In genomic region chr4:47486306-47486705, GRCh38 we compare ENCODE assay signal across 9 cellular contexts. TPM values are rescaled to one million over a fixed set of nuclear protein-coding genes. Genes with fewer than 3 reads are reported as not detected.
DNase-seq lines count a peak whose midpoint lies in the region; ATAC-seq, FAIRE-seq and TF ChIP-seq lines count a peak whose summit lies in the region.
"Had no signal": no experiment of that assay in that cellular context is flagged by ENCODE, and none has a peak within 500 bp of the region (broad histone marks: within the 10 kb centered on the region; RNA-seq: fewer than 3 reads in every experiment).

No MANE protein-coding gene starts in this region.

- no peaks in the 10 kb centered on the region for H3K9me3 Mint-ChIP-seq in activated CD4-positive, alpha-beta T cell treated with anti-CD3 and anti-CD28 coated beads for 36 hours (ENCODE audit: low read depth)
- H3K9me3 Mint-ChIP-seq in astrocyte (ENCODE audit: unreplicated experiment), result peaks cover 4% of the 10 kb centered on the region

- no peaks in the 10 kb centered on the region for H3K27me3 ChIP-seq in astrocyte (ENCODE audit: insufficient read depth, low read length)
- no peaks in the 10 kb centered on the region for H3K27me3 ChIP-seq in liver (ENCODE audit: control insufficient read depth in 4 of 4, insufficient read depth in 4 of 4, low read length in 3 of 4)
- no peaks in the 10 kb centered on the region for H3K27me3 ChIP-seq in suprapubic skin

- peaks cover 34% of the 10 kb centered on the region for H3K4me1 Mint-ChIP-seq in activated CD4-positive, alpha-beta T cell treated with anti-CD3 and anti-CD28 coated beads for 36 hours
- H3K4me1 Mint-ChIP-seq in astrocyte (ENCODE audit: low read depth, unreplicated experiment), result peaks cover 18% of the 10 kb centered on the region

- peaks cover 10% of the 10 kb centered on the region for H3K4me1 ChIP-seq in astrocyte (ENCODE audit: insufficient read depth, low read length)
- H3K4me1 ChIP-seq in liver (ENCODE audit: control insufficient read depth in 4 of 4, insufficient read depth in 4 of 4, low read length in 3 of 4), result peaks cover 0 to 11% (median 3%) of the 10 kb centered on the region in 4 donors
- H3K4me1 ChIP-seq in suprapubic skin, result peaks cover 51% of the 10 kb centered on the region

- TF ChIP-seq POLR2A in suprapubic skin (IDR thresholded peaks at IDR 0.05), result no peak

- H3K9me3 ChIP-seq in astrocyte (ENCODE audit: insufficient read depth, low read depth, low read length), result peaks cover 2% of the 10 kb centered on the region
- H3K9me3 ChIP-seq in liver (ENCODE audit: control insufficient read depth in 4 of 4, low read length in 3 of 4), result no peaks in the 10 kb centered on the region
- H3K9me3 ChIP-seq in suprapubic skin, result no peaks in the 10 kb centered on the region

- POLR2A ChIA-PET in activated CD4-positive, alpha-beta T cell treated with anti-CD3 and anti-CD28 coated beads for 36 hours (lab: Charles Lee), result no interaction called here

- H3K27ac Mint-ChIP-seq in activated CD4-positive, alpha-beta T cell treated with anti-CD3 and anti-CD28 coated beads for 36 hours, result peak overlapping the region; percentile 82
- H3K27ac Mint-ChIP-seq in astrocyte (ENCODE audit: unreplicated experiment), result peak overlapping the region; percentile 94

- DNase-seq in activated CD4-positive, alpha-beta T cell treated with anti-CD3 and anti-CD28 coated beads for 36 hours, result no peak
- DNase-seq in activated CD4-positive, alpha-beta T cell treated with anti-CD3 and anti-CD28 coated beads, Interleukin-2, amount 50 U/mL, for 48 hours, result no peak
- DNase-seq in astrocyte (ENCODE audit: low read depth) (no peak), suprapubic skin (ENCODE audit: low spot score in 2 of 2) (no peak), NCI-H1092 treated with DMSO at 0.1 percent for 48 hours (lab: John Stamatoyannopoulos, UW) (no peak), NCI-H1436 (lab: John Stamatoyannopoulos, UW) (no peak)

- no peaks in the 10 kb centered on the region for H3K36me3 Mint-ChIP-seq in activated CD4-positive, alpha-beta T cell treated with anti-CD3 and anti-CD28 coated beads for 36 hours (ENCODE audit: low read depth)
- peaks cover 10% of the 10 kb centered on the region for H3K36me3 Mint-ChIP-seq in astrocyte (ENCODE audit: low read depth, unreplicated experiment)

- intact Hi-C loops in activated CD4-positive, alpha-beta T cell treated with anti-CD3 and anti-CD28 coated beads for 36 hours (cut with DNase I, micrococcal nuclease), result loop anchor here in 1 of 2 experiments (5.0 kb wide), 1 partner anchor 76 kb away; no protein-coding TSS in a partner anchor

- TF ChIP-seq RAD21 in liver (IDR thresholded peaks at IDR 0.05), result no peak

- TF ChIP-seq EP300 in suprapubic skin (IDR thresholded peaks at IDR 0.05), result no peak

- H3K4me3 Mint-ChIP-seq in activated CD4-positive, alpha-beta T cell treated with anti-CD3 and anti-CD28 coated beads for 36 hours, result peak overlapping the region; percentile 83
- peak overlapping the region; percentile 97 for H3K4me3 Mint-ChIP-seq in astrocyte (ENCODE audit: unreplicated experiment)

- peak overlapping the region; percentile 94 for H3K4me3 ChIP-seq in astrocyte (ENCODE audit: insufficient read depth, low read depth, low read length)
- H3K4me3 ChIP-seq in liver (ENCODE audit: low read depth in 1 of 3, low read length in 3 of 3), result peak overlapping the region; percentile 66 to 89 (median 81)
- H3K4me3 ChIP-seq in suprapubic skin, result peak overlapping the region; percentile 75

- H3K27ac ChIP-seq in astrocyte (ENCODE audit: low read depth, low read length) (peak overlapping the region; percentile 96), liver (ENCODE audit: low read depth in 1 of 2, low read length in 2 of 2) (no peak overlapping the region), suprapubic skin (peak overlapping the region; percentile 96)

- H3K36me3 ChIP-seq in astrocyte (ENCODE audit: insufficient read depth, low read length) (peaks cover 3% of the 10 kb centered on the region), liver (ENCODE audit: control insufficient read depth in 4 of 4, insufficient read depth in 3 of 4, low read depth in 1 of 4, low read length in 3 of 4) (no peaks in the 10 kb centered on the region), suprapubic skin (no peaks in the 10 kb centered on the region)

- 26% methylated on average over 6 of the region's 6 CpGs for WGBS in liver
- WGBS in suprapubic skin, result 18% methylated on average over 6 of the region's 6 CpGs

- FAIRE-seq in astrocyte (lab: Jason Lieb, UNC), result peak; percentile 76
- FAIRE-seq: colon had no signal

- CTCF ChIA-PET in activated CD4-positive, alpha-beta T cell treated with anti-CD3 and anti-CD28 coated beads for 36 hours (lab: Charles Lee), result interaction anchor here (2.6 to 3.7 kb wide), 2 partner anchors 23 to 80 kb away, joined by 8 to 18 read pairs; partner anchors contain the start of gene COMMD8

- no peaks in the 10 kb centered on the region for H3K27me3 Mint-ChIP-seq in activated CD4-positive, alpha-beta T cell treated with anti-CD3 and anti-CD28 coated beads for 36 hours
- no peaks in the 10 kb centered on the region for H3K27me3 Mint-ChIP-seq in astrocyte (ENCODE audit: low read depth, unreplicated experiment)

- no peak for TF ChIP-seq CTCF in astrocyte (IDR thresholded peaks at IDR 0.05; ENCODE audit: insufficient read depth, low read depth, low read length)
- no peak for TF ChIP-seq CTCF in liver (IDR thresholded peaks at IDR 0.05; ENCODE audit: low read depth, low read length, missing input control)
- no peak for TF ChIP-seq CTCF in suprapubic skin (IDR thresholded peaks at IDR 0.05)

- H3K4me2 ChIP-seq in astrocyte (ENCODE audit: low read length), result peak overlapping the region; percentile 95

- H3K9ac ChIP-seq in astrocyte (ENCODE audit: low read length) (peak overlapping the region; percentile 95), liver (ENCODE audit: low read depth in 1 of 2, low read length in 2 of 2) (peak overlapping the region; percentile 75 to 93)

- H2AFZ ChIP-seq in astrocyte (ENCODE audit: low read depth, low read length), result no peak overlapping the region

- peaks cover 3% of the 10 kb centered on the region for H4K20me1 ChIP-seq in astrocyte (ENCODE audit: insufficient read depth, low read length)

- ATAC-seq in activated CD4-positive, alpha-beta T cell treated with anti-CD3 and anti-CD28 coated beads for 36 hours, result no peak
- ATAC-seq in GM21529 (IDR thresholded peaks at IDR 0.05; ENCODE audit: unreplicated experiment), result no peak

- H3K79me2 ChIP-seq in astrocyte (ENCODE audit: insufficient read depth, low read length), result peaks cover 55% of the 10 kb centered on the region

TF ChIP-seq in liver, 16 proteins besides CTCF, POLR2A, EP300 and RAD21 (continues in another document):
- TF ChIP-seq FOXA1 (IDR thresholded peaks at IDR 0.05) (no peak), REST (IDR thresholded peaks at IDR 0.05) (no peak), ATF3 (IDR thresholded peaks at IDR 0.05) (no peak), NR2F2 (IDR thresholded peaks at IDR 0.05) (no peak), HNF4G (IDR thresholded peaks at IDR 0.05) (no peak), ZBTB33 (IDR thresholded peaks at IDR 0.05) (no peak)

RNA-seq across cellular contexts. Expression of gene ATP10D, which starts 1.2 kb away (rescaled TPM):
- 1 to 10 TPM; 2.5 to 2.8 TPM for total RNA-seq in activated CD4-positive, alpha-beta T cell treated with anti-CD3 and anti-CD28 coated beads for 36 hours
- total RNA-seq in astrocyte, result 69.6 and 75.8 TPM in 2 replicates
- total RNA-seq in liver, result 10 to 100 TPM in 1 of 2 donors, 1 to 10 TPM in 1; 5.6 to 13.6 TPM
- polyA plus RNA-seq in liver, result 1 to 10 TPM; 4.3 to 9.3 TPM
- total RNA-seq in suprapubic skin, result 10 to 100 TPM; 28.6 to 41.0 (median 34.6) TPM

RNA-seq across cellular contexts. Expression of gene COMMD8, which starts 22.8 kb away (rescaled TPM):
- total RNA-seq in activated CD4-positive, alpha-beta T cell treated with anti-CD3 and anti-CD28 coated beads for 36 hours, result 10 to 100 TPM; 15.0 to 26.5 TPM
- total RNA-seq in astrocyte, result 22.5 and 23.5 TPM in 2 replicates
- 1 to 10 TPM; 3.6 to 9.3 TPM for total RNA-seq in liver
- 10 to 100 TPM in 1 of 2 donors, 1 to 10 TPM in 1; 8.6 to 17.5 TPM for polyA plus RNA-seq in liver
- 10 to 100 TPM; 10.1 to 18.5 (median 11.0) TPM for total RNA-seq in suprapubic skin

Comparison
In these comparisons a context has a peak if more than half of its experiments do, and no peak if none do; other contexts are left out.
1. H3K27ac ChIP-seq: peak in astrocyte (single experiment) and suprapubic skin (single experiment); none in liver (0 of 2).
2. Peak in every context shown above with its lines, with median percentiles within 50 percentile points of each other: H3K4me3 ChIP-seq.